Comparison of ENCODE assay signal across 23 cellular contexts in genomic region chr3:52065264-52065756, GRCh38. TPM values are rescaled to one million over a fixed set of nuclear protein-coding genes. Genes with fewer than 3 reads are reported as not detected.
A peak's percentile ranks its signal among the peaks of the same experiment; 100 is the strongest.
DNase-seq lines count a peak whose midpoint lies in the region; ATAC-seq, FAIRE-seq and TF ChIP-seq lines count a peak whose summit lies in the region.
"Had no signal": no experiment of that assay in that cellular context is flagged by ENCODE, and none has a peak within 500 bp of the region (broad histone marks: within the 10 kb centered on the region; RNA-seq: fewer than 3 reads in every experiment).

No MANE protein-coding gene starts in this region.

- H3K27ac ChIP-seq in HepG2 (ENCODE audit: extremely low read length, insufficient read depth, low read length) (no peak overlapping the region), right lobe of liver (no peak overlapping the region), left lung (no peak overlapping the region), vagina (peak overlapping the region; percentile 67)
- H3K27ac ChIP-seq: neutrophil, PC-9 had no signal

- no peak overlapping the region for H3K4me3 Mint-ChIP-seq in progenitor cell of endocrine pancreas (ENCODE audit: low read depth)
- H3K4me3 Mint-ChIP-seq: activated CD4-positive, alpha-beta T cell treated with anti-CD3 and anti-CD28 coated beads for 36 hours; activated CD8-positive, alpha-beta memory T cell treated with anti-CD3 and anti-CD28 coated beads, Interleukin-2, amount 10 ng/mL, durations not matched to agents 7 days and 5 days; CD4-positive, CD25-positive, alpha-beta regulatory T cell; stimulated activated naive CD8-positive, alpha-beta T cell treated with anti-CD3 and anti-CD28 coated beads, Interleukin-15, Interleukin-2, amounts not matched to agents 100 ng/mL and 50 ng/mL, for 24 hours had no signal

- TF ChIP-seq POLR2A in HepG2 (IDR thresholded peaks at IDR 0.05; ENCODE audit: insufficient read depth in 1 of 2, low read depth in 2 of 2, low read length in 2 of 2) (no peak), right lobe of liver (IDR thresholded peaks at IDR 0.05) (no peak), vagina (IDR thresholded peaks at IDR 0.05) (no peak)

- DNase-seq in HepG2 (ENCODE audit: low spot score) (no peak), right lobe of liver (no peak), bronchial epithelial cell (ENCODE audit: low read depth) (peak; percentile 94), left lung (peak; percentile 81 to 84), vagina (ENCODE audit: extremely low spot score in 2 of 2) (no peak), MV-4-11 (lab: John Stamatoyannopoulos, UW) (no peak), sciatic nerve (ENCODE audit: low spot score) (no peak), progenitor cell of endocrine pancreas (ENCODE audit: low spot score, unreplicated experiment) (no peak)
- DNase-seq: activated CD4-positive, alpha-beta T cell treated with anti-CD3 and anti-CD28 coated beads for 36 hours; activated CD8-positive, alpha-beta memory T cell treated with anti-CD3 and anti-CD28 coated beads, Interleukin-2, amount 10 ng/mL, durations not matched to agents 7 days and 5 days; CD4-positive, CD25-positive, alpha-beta regulatory T cell; islet precursor cell; MM.1S; NCI-H2029; NCI-H748 treated with DMSO at 0.1 percent for 48 hours; PC-9; retina; T1000 had no signal

- H3K36me3 ChIP-seq in HepG2 (replicated peaks in 1 of 2; ENCODE audit: control insufficient read depth in 1 of 2, insufficient read depth in 2 of 2, low read length in 2 of 2) = no peaks in the 10 kb centered on the region
- H3K36me3 ChIP-seq in right lobe of liver = no peaks in the 10 kb centered on the region
- no peaks in the 10 kb centered on the region for H3K36me3 ChIP-seq in bronchial epithelial cell (ENCODE audit: control insufficient read depth, insufficient read depth, low read length)
- H3K36me3 ChIP-seq in left lung = no peaks in the 10 kb centered on the region
- H3K36me3 ChIP-seq in vagina = no peaks in the 10 kb centered on the region
- H3K36me3 ChIP-seq: neutrophil had no signal

- no peak overlapping the region for H2AFZ ChIP-seq in HepG2 (ENCODE audit: low read length)
- H2AFZ ChIP-seq: PC-9 had no signal

- CTCF ChIA-PET in HepG2 (lab: Yijun Ruan, JAX; ENCODE audit: low intra/inter-chr PET ratio, low total read pairs) = no interaction called here

- no peaks in the 10 kb centered on the region for H3K79me2 ChIP-seq in HepG2 (ENCODE audit: insufficient read depth, low read length)

- H3K4me1 Mint-ChIP-seq in progenitor cell of endocrine pancreas (ENCODE audit: low read depth) = no peaks in the 10 kb centered on the region
- H3K4me1 Mint-ChIP-seq: activated CD4-positive, alpha-beta T cell treated with anti-CD3 and anti-CD28 coated beads for 36 hours; CD4-positive, CD25-positive, alpha-beta regulatory T cell had no signal

- no peaks in the 10 kb centered on the region for H3K9me3 ChIP-seq in HepG2 (ENCODE audit: low read length)
- no peaks in the 10 kb centered on the region for H3K9me3 ChIP-seq in right lobe of liver
- H3K9me3 ChIP-seq in left lung = no peaks in the 10 kb centered on the region
- no peaks in the 10 kb centered on the region for H3K9me3 ChIP-seq in vagina
- H3K9me3 ChIP-seq: neutrophil had no signal

- TF ChIP-seq CTCF in HepG2 (CRISPR knock-in tag; IDR thresholded peaks at IDR 0.05) (no peak), right lobe of liver (IDR thresholded peaks at IDR 0.05) (no peak), bronchial epithelial cell (IDR thresholded peaks at IDR 0.05; ENCODE audit: insufficient read depth, low read length, severe bottlenecking) (no peak), left lung (IDR thresholded peaks at IDR 0.05) (no peak), vagina (IDR thresholded peaks at IDR 0.05) (no peak), progenitor cell of endocrine pancreas (IDR thresholded peaks at IDR 0.05; ENCODE audit: unreplicated experiment) (no peak)

- peaks cover 25% of the 10 kb centered on the region for H3K27me3 Mint-ChIP-seq in progenitor cell of endocrine pancreas
- H3K27me3 Mint-ChIP-seq: activated CD4-positive, alpha-beta T cell treated with anti-CD3 and anti-CD28 coated beads for 36 hours; activated CD8-positive, alpha-beta memory T cell treated with anti-CD3 and anti-CD28 coated beads, Interleukin-2, amount 10 ng/mL, durations not matched to agents 7 days and 5 days; CD4-positive, CD25-positive, alpha-beta regulatory T cell; stimulated activated naive CD8-positive, alpha-beta T cell treated with anti-CD3 and anti-CD28 coated beads, Interleukin-15, Interleukin-2, amounts not matched to agents 100 ng/mL and 50 ng/mL, for 24 hours had no signal

- POLR2A ChIA-PET in HepG2 (lab: Yijun Ruan, JAX) = no interaction called here

- no peak for TF ChIP-seq EP300 in HepG2 (IDR thresholded peaks at IDR 0.05; ENCODE audit: low read depth in 2 of 2, low read length in 2 of 2)
- no peak for TF ChIP-seq EP300 in HepG2 (CRISPR knock-in tag; IDR thresholded peaks at IDR 0.05; ENCODE audit: borderline replicate concordance)

- intact Hi-C loops in HepG2 (cut with micrococcal nuclease; ENCODE audit: unreplicated experiment) = no loop called here
- intact Hi-C loops in right lobe of liver (cut with DNase I) = no loop called here
- intact Hi-C loops in left lung (cut with DNase I) = no loop called here
- intact Hi-C loops in vagina (cut with DNase I) = no loop called here
- intact Hi-C loops in sciatic nerve (cut with DNase I) = no loop called here

- in situ Hi-C loops in HepG2 (cut with HindIII; ENCODE audit: extremely low pct_ligation_motif_present, low pct_unique_long_range_greater_than_20kb) = no loop called here

- 73% methylated on average over 3 of the region's 12 CpGs for WGBS in HepG2 (ENCODE audit: low lambda C conversion rate)
- 63% methylated on average over 2 of the region's 12 CpGs for WGBS in right lobe of liver (ENCODE audit: insufficient coverage, low coverage, low lambda C conversion rate, missing lambda C conversion rate)

- no peak for TF ChIP-seq RAD21 in HepG2 (CRISPR knock-in tag; IDR thresholded peaks at IDR 0.05)

- H3K4me2 ChIP-seq in HepG2 (ENCODE audit: low read depth, low read length) = peak overlapping the region; percentile 15; the same call in 1 of the 2 replicates
- H3K4me2 ChIP-seq: PC-9 had no signal

- H3K4me3 ChIP-seq in HepG2 (replicated peaks in 1 of 3; ENCODE audit: insufficient read depth in 1 of 3, low read depth in 2 of 3, low read length in 3 of 3) = no peak overlapping the region
- no peak overlapping the region for H3K4me3 ChIP-seq in right lobe of liver
- H3K4me3 ChIP-seq in bronchial epithelial cell (ENCODE audit: low read depth, low read length) = no peak overlapping the region
- H3K4me3 ChIP-seq in left lung = no peak overlapping the region
- H3K4me3 ChIP-seq in vagina = no peak overlapping the region
- H3K4me3 ChIP-seq: PC-9 had no signal

- no peak overlapping the region for H3K27ac Mint-ChIP-seq in progenitor cell of endocrine pancreas
- H3K27ac Mint-ChIP-seq: activated CD4-positive, alpha-beta T cell treated with anti-CD3 and anti-CD28 coated beads for 36 hours; activated CD8-positive, alpha-beta memory T cell treated with anti-CD3 and anti-CD28 coated beads, Interleukin-2, amount 10 ng/mL, durations not matched to agents 7 days and 5 days; activated T-helper 2 cell treated with anti-CD3 and anti-CD28 coated beads, Interferon-gamma antibody, Interleukin-2, Interleukin-4, amounts not matched to agents 10 μg/mL and 5 μg/mL and 100 μg/mL, durations not matched to agents 14 hours and 24 hours and 36 hours; CD4-positive, CD25-positive, alpha-beta regulatory T cell; stimulated activated naive CD8-positive, alpha-beta T cell treated with anti-CD3 and anti-CD28 coated beads, Interleukin-15, Interleukin-2, amounts not matched to agents 100 ng/mL and 50 ng/mL, for 24 hours had no signal

- BruUV-seq in HepG2 (replicated peaks; lab: Mats Ljungman, UMichigan) = no TSS peak

- H3K36me3 Mint-ChIP-seq in progenitor cell of endocrine pancreas (ENCODE audit: insufficient read depth) = no peaks in the 10 kb centered on the region
- H3K36me3 Mint-ChIP-seq: activated CD8-positive, alpha-beta memory T cell treated with anti-CD3 and anti-CD28 coated beads, Interleukin-2, amount 10 ng/mL, durations not matched to agents 7 days and 5 days; CD4-positive, CD25-positive, alpha-beta regulatory T cell had no signal

- ATAC-seq in HepG2 = no peak
- ATAC-seq in right lobe of liver = no peak
- ATAC-seq in left lung = peak; percentile 78
- ATAC-seq in sciatic nerve = no peak
- ATAC-seq: activated CD4-positive, alpha-beta T cell treated with anti-CD3 and anti-CD28 coated beads for 36 hours; activated CD8-positive, alpha-beta memory T cell treated with anti-CD3 and anti-CD28 coated beads, Interleukin-2, amount 10 ng/mL, durations not matched to agents 7 days and 5 days; SK-N-SH treated with all-trans-retinoic acid at 6 μM for 48 hours had no signal

- H3K4me1 ChIP-seq in HepG2 (ENCODE audit: insufficient read depth, low read length) (peaks cover 24% of the 10 kb centered on the region), right lobe of liver (no peaks in the 10 kb centered on the region), left lung (peaks cover 1 to 42% of the 10 kb centered on the region in 2 donors), vagina (peaks cover 87% of the 10 kb centered on the region)

- no peak for FAIRE-seq in HepG2 (lab: Jason Lieb, UNC)
- peak; percentile 60 for FAIRE-seq in bronchial epithelial cell (lab: Jason Lieb, UNC)
- FAIRE-seq: H1 had no signal

- H3K9me3 Mint-ChIP-seq in progenitor cell of endocrine pancreas (ENCODE audit: low read depth) = no peaks in the 10 kb centered on the region
- H3K9me3 Mint-ChIP-seq: activated T-helper 2 cell treated with anti-CD3 and anti-CD28 coated beads, Interferon-gamma antibody, Interleukin-2, Interleukin-4, amounts not matched to agents 10 μg/mL and 5 μg/mL and 100 μg/mL, durations not matched to agents 14 hours and 24 hours and 36 hours; CD4-positive, CD25-positive, alpha-beta regulatory T cell; stimulated activated naive CD8-positive, alpha-beta T cell treated with anti-CD3 and anti-CD28 coated beads, Interleukin-15, Interleukin-2, amounts not matched to agents 100 ng/mL and 50 ng/mL, for 24 hours had no signal

- H4K20me1 ChIP-seq in HepG2 (ENCODE audit: insufficient read depth, low read length) = no peaks in the 10 kb centered on the region

- peaks cover 8 to 40% of the 10 kb centered on the region in 2 experiments for H3K27me3 ChIP-seq in HepG2 (ENCODE audit: control insufficient read depth in 1 of 2, insufficient read depth in 2 of 2, low read length in 2 of 2)
- no peaks in the 10 kb centered on the region for H3K27me3 ChIP-seq in right lobe of liver
- no peaks in the 10 kb centered on the region for H3K27me3 ChIP-seq in bronchial epithelial cell (ENCODE audit: control insufficient read depth, insufficient read depth, low read length)
- H3K27me3 ChIP-seq in left lung = no peaks in the 10 kb centered on the region
- H3K27me3 ChIP-seq in vagina = no peaks in the 10 kb centered on the region
- H3K27me3 ChIP-seq: neutrophil had no signal

- H3K9ac ChIP-seq in HepG2 (ENCODE audit: insufficient read depth, low read depth, low read length) = no peak overlapping the region

RNA-seq across cellular contexts. Expression of gene DUSP7, which starts 8.9 kb away (rescaled TPM):
- total RNA-seq in HepG2 (2016; rRNA removed; fragmentation: Illumina TruSeq; extraction: Trizol) (6.6 and 7.3 TPM in 2 replicates), right lobe of liver (1 to 10 TPM; 3.0 to 4.2 (median 3.5) TPM), bronchial epithelial cell (38.2 and 42.4 TPM in 2 replicates), left lung (10 to 100 TPM; 35.9 to 38.3 TPM), vagina (59.9 TPM), sciatic nerve (22.1 TPM), progenitor cell of endocrine pancreas (10.1 and 10.3 TPM in 2 replicates)
- total RNA-seq in HepG2 (2016; cell fraction: cytosol; rRNA removed; fragmentation: Illumina TruSeq; extraction: Trizol; ENCODE audit: low read depth) = 4.7 and 5.1 TPM in 2 replicates
- 5.1 and 7.0 TPM in 2 replicates for total RNA-seq in HepG2 (2016; cell fraction: insoluble cytoplasmic fraction; rRNA removed; fragmentation: Illumina TruSeq; extraction: Trizol)
- 14.7 and 15.2 TPM in 2 replicates for total RNA-seq in HepG2 (2016; cell fraction: membrane; rRNA removed; fragmentation: Illumina TruSeq; extraction: Trizol)
- total RNA-seq in HepG2 (2016; cell fraction: nucleus; rRNA removed; fragmentation: Illumina TruSeq; extraction: Trizol) = 4.6 and 4.7 TPM in 2 replicates
- 8.7 and 8.8 TPM in 2 replicates for polyA plus RNA-seq in HepG2 (2011; rRNA removed)
- 8.3 and 10.5 TPM in 2 replicates for polyA plus RNA-seq in HepG2 (2011; cell fraction: cytosol; rRNA removed)
- polyA plus RNA-seq in HepG2 (2011; cell fraction: nucleus; rRNA removed) = 5.7 and 6.3 TPM in 2 replicates
- polyA plus RNA-seq in HepG2 (2012) = 2.9 and 3.4 TPM in 2 replicates
- 7.5 and 8.7 TPM in 2 replicates for polyA plus RNA-seq in HepG2 (2016; cell fraction: cytosol; fragmentation: Illumina TruSeq; extraction: Trizol; ENCODE audit: low read depth)
- 9.3 and 11.6 TPM in 2 replicates for polyA plus RNA-seq in HepG2 (2016; cell fraction: insoluble cytoplasmic fraction; fragmentation: Illumina TruSeq; extraction: Trizol; ENCODE audit: low read depth)
- polyA plus RNA-seq in HepG2 (2016; cell fraction: membrane; fragmentation: Illumina TruSeq; extraction: Trizol; ENCODE audit: low read depth) = 15.7 and 19.4 TPM in 2 replicates
- 7.9 and 8.3 TPM in 2 replicates for polyA plus RNA-seq in HepG2 (2016; cell fraction: nucleus; fragmentation: Illumina TruSeq; extraction: Trizol; ENCODE audit: insufficient read depth, low read depth)
- 31.6 and 87.2 TPM in 2 replicates for polyA minus RNA-seq in HepG2 (2011; rRNA and poly(A)+ RNA removed; ENCODE audit: low replicate concordance)
- 8.1 and 9.1 TPM in 2 replicates for polyA minus RNA-seq in HepG2 (2011; cell fraction: cytosol; rRNA and poly(A)+ RNA removed)
- polyA minus RNA-seq in HepG2 (2011; cell fraction: nucleus; rRNA and poly(A)+ RNA removed) = 4.6 and 5.6 TPM in 2 replicates

Comparison
In these comparisons a context has a peak if more than half of its experiments do, and no peak if none do; other contexts are left out.
1. DNase-seq: peak in bronchial epithelial cell (single experiment) and left lung (2 of 2); none in HepG2 (single experiment), right lobe of liver (0 of 3), vagina (0 of 2), MV-4-11 (single experiment), sciatic nerve (single experiment) and progenitor cell of endocrine pancreas (single experiment).